8 cellular contexts compared by ENCODE assay signal in the genomic region with DNA sequence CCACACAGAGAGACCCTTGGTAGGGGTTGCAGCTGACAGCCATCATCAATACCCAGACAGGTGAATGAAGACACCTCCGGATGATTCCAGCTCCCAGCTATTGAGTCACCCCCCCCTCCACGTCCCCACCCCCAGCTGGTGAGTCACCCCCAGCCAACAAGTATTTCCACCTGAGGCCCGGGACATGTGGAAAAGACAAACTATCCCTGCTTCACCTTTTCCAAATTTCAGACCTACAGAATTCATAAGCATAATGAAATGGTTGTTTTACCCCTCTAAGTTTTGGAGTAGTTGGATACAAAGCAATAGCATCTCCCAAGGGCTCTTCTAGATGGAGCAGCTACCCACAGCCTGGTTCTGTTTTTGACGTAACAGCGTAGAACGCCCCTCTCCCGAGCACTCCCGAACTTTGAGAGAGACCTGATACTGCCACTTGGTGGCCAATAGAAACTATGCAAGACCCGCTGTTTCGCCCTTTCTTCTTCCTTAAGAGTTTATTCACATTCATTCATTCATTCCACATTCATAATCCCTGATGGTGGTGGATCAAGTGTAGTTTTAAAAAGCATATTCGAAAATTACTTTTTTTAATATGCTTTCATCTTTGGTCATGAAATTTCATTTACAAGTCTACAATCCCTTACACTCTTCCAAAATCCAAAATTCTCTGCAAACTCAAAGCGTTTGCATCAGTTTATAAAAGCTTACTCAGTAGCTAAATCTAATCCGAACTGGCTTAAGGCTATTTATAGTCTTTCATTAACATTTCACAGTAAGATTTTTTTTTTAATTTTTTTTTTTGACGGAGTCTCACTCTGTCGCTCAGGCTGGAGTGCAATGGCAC. TPM values are rescaled to one million over a fixed set of nuclear protein-coding genes. Genes with fewer than 3 reads are reported as not detected.
DNase-seq lines count a peak whose midpoint lies in the region; ATAC-seq and TF ChIP-seq lines count a peak whose summit lies in the region.

No MANE protein-coding gene starts in this region.

- CTCF ChIA-PET in A673 (lab: Charles Lee) = no interaction called here

- H3K27ac ChIP-seq in A673 (ENCODE audit: low read depth, low read length, poor library complexity, severe bottlenecking) = no peak overlapping the region

- TF ChIP-seq CTCF in A673 (conservative IDR thresholded peaks at IDR 0.05; ENCODE audit: low read depth, low read length) (peak; percentile 59), GM12872 (IDR thresholded peaks at IDR 0.05; ENCODE audit: insufficient read depth, low read depth, low read length) (peak; percentile 67; the same call in 2 of the 3 replicates)

- H3K4me1 ChIP-seq in A673 (ENCODE audit: insufficient read depth, low read length, poor library complexity, severe bottlenecking) = no peaks in the 10 kb centered on the region

- intact Hi-C loops in A673 (cut with micrococcal nuclease; ENCODE audit: unreplicated experiment) = no loop called here
- intact Hi-C loops in activated T-helper 1 cell treated with anti-CD3 and anti-CD28 coated beads, Interleukin-12 subunit alpha, Interleukin-12 subunit beta, Interleukin-2, Interleukin-4 antibody, amounts not matched to agents 30 ng/mL and 10 ng/mL and 1 ng/mL, durations not matched to agents 14 hours and 24 hours and 36 hours (cut with micrococcal nuclease) = loop anchor here (1.0 to 2.0 kb wide), 2 partner anchors 103 to 144 kb away; no protein-coding TSS in a partner anchor

- H3K27ac Mint-ChIP-seq in activated T-helper 1 cell treated with anti-CD3 and anti-CD28 coated beads, Interleukin-12 subunit alpha, Interleukin-12 subunit beta, Interleukin-2, Interleukin-4 antibody, amounts not matched to agents 30 ng/mL and 10 ng/mL and 1 ng/mL, durations not matched to agents 14 hours and 24 hours and 36 hours = no peak overlapping the region

- DNase-seq in A673 (ENCODE audit: low spot score) = peak; percentile 58
- DNase-seq in NCI-H446 treated with DMSO at 0.1 percent for 48 hours (lab: John Stamatoyannopoulos, UW) = peak; percentile 13
- peak; percentile 25 for DNase-seq in activated T-helper 1 cell treated with anti-CD3 and anti-CD28 coated beads, Interleukin-12 subunit alpha, Interleukin-12 subunit beta, Interleukin-2, Interleukin-4 antibody, amounts not matched to agents 30 ng/mL and 10 ng/mL and 1 ng/mL, durations not matched to agents 14 hours and 24 hours and 36 hours (ENCODE audit: low spot score)
- peak; percentile 78 for DNase-seq in iPS-NIHi7 (ENCODE audit: extremely low spot score)
- DNase-seq in stromal cell of bone marrow (ENCODE audit: low read depth) = peak; percentile 6

- H3K27me3 Mint-ChIP-seq in activated T-helper 1 cell treated with anti-CD3 and anti-CD28 coated beads, Interleukin-12 subunit alpha, Interleukin-12 subunit beta, Interleukin-2, Interleukin-4 antibody, amounts not matched to agents 30 ng/mL and 10 ng/mL and 1 ng/mL, durations not matched to agents 14 hours and 24 hours and 36 hours (ENCODE audit: insufficient read depth) = no peaks in the 10 kb centered on the region

- no peaks in the 10 kb centered on the region for H3K36me3 ChIP-seq in A673 (ENCODE audit: insufficient read depth, low read length, poor library complexity, severe bottlenecking)

- BruUV-seq in A673 (replicated peaks; lab: Mats Ljungman, UMichigan) = no TSS peak

- H3K4me3 ChIP-seq in A673 (ENCODE audit: low read depth, low read length, poor library complexity, severe bottlenecking) = no peak overlapping the region

- peaks cover 7% of the 10 kb centered on the region for H3K4me1 Mint-ChIP-seq in activated T-helper 1 cell treated with anti-CD3 and anti-CD28 coated beads, Interleukin-12 subunit alpha, Interleukin-12 subunit beta, Interleukin-2, Interleukin-4 antibody, amounts not matched to agents 30 ng/mL and 10 ng/mL and 1 ng/mL, durations not matched to agents 14 hours and 24 hours and 36 hours (ENCODE audit: low read depth)

- POLR2A ChIA-PET in A673 (lab: Charles Lee; ENCODE audit: low non-redundant PET) = no interaction called here

- no peaks in the 10 kb centered on the region for H3K27me3 ChIP-seq in A673 (replicated peaks; ENCODE audit: insufficient read depth, low read depth, low read length, poor library complexity)

- H3K9me3 Mint-ChIP-seq in activated T-helper 1 cell treated with anti-CD3 and anti-CD28 coated beads, Interleukin-12 subunit alpha, Interleukin-12 subunit beta, Interleukin-2, Interleukin-4 antibody, amounts not matched to agents 30 ng/mL and 10 ng/mL and 1 ng/mL, durations not matched to agents 14 hours and 24 hours and 36 hours = no peaks in the 10 kb centered on the region

- ATAC-seq in GM18873 (IDR thresholded peaks at IDR 0.05; ENCODE audit: low FRiP score, unreplicated experiment) (no peak), GM19397 (IDR thresholded peaks at IDR 0.05; ENCODE audit: unreplicated experiment) (no peak)

- peaks cover 3% of the 10 kb centered on the region for H3K36me3 Mint-ChIP-seq in activated T-helper 1 cell treated with anti-CD3 and anti-CD28 coated beads, Interleukin-12 subunit alpha, Interleukin-12 subunit beta, Interleukin-2, Interleukin-4 antibody, amounts not matched to agents 30 ng/mL and 10 ng/mL and 1 ng/mL, durations not matched to agents 14 hours and 24 hours and 36 hours (ENCODE audit: low read depth)

- no peaks in the 10 kb centered on the region for H3K9me3 ChIP-seq in A673 (ENCODE audit: low read depth, low read length, poor library complexity, severe bottlenecking)

- no peak overlapping the region for H3K4me3 Mint-ChIP-seq in activated T-helper 1 cell treated with anti-CD3 and anti-CD28 coated beads, Interleukin-12 subunit alpha, Interleukin-12 subunit beta, Interleukin-2, Interleukin-4 antibody, amounts not matched to agents 30 ng/mL and 10 ng/mL and 1 ng/mL, durations not matched to agents 14 hours and 24 hours and 36 hours

RNA-seq across cellular contexts. Expression of a gene that starts 15.1 kb away (rescaled TPM):
- total RNA-seq in A673 (2021) = 0.13 and 0.17 TPM in 2 replicates
- total RNA-seq in activated T-helper 1 cell treated with anti-CD3 and anti-CD28 coated beads, Interleukin-12 subunit alpha, Interleukin-12 subunit beta, Interleukin-2, Interleukin-4 antibody, amounts not matched to agents 30 ng/mL and 10 ng/mL and 1 ng/mL, durations not matched to agents 14 hours and 24 hours and 36 hours = 139 and 143 TPM in 2 replicates

RNA-seq across cellular contexts. Expression of a gene that starts 42.2 kb away (rescaled TPM):
- 11.2 and 11.5 TPM in 2 replicates for total RNA-seq in A673 (2021)
- total RNA-seq in activated T-helper 1 cell treated with anti-CD3 and anti-CD28 coated beads, Interleukin-12 subunit alpha, Interleukin-12 subunit beta, Interleukin-2, Interleukin-4 antibody, amounts not matched to agents 30 ng/mL and 10 ng/mL and 1 ng/mL, durations not matched to agents 14 hours and 24 hours and 36 hours = 14.9 and 15.2 TPM in 2 replicates

Comparison
In these comparisons a context has a peak if more than half of its experiments do, and no peak if none do; other contexts are left out.
1. DNase-seq: peak in every context shown above with its lines; median percentile 78 in iPS-NIHi7; 58 in A673; 25 in activated T-helper 1 cell treated with anti-CD3 and anti-CD28 coated beads, Interleukin-12 subunit alpha, Interleukin-12 subunit beta, Interleukin-2, Interleukin-4 antibody, amounts not matched to agents 30 ng/mL and 10 ng/mL and 1 ng/mL, durations not matched to agents 14 hours and 24 hours and 36 hours; 13 in NCI-H446 treated with DMSO at 0.1 percent for 48 hours; 6 in stromal cell of bone marrow.
2. RNA of a gene that starts 15.1 kb away (total RNA-seq): 139 to 143 TPM in activated T-helper 1 cell treated with anti-CD3 and anti-CD28 coated beads, Interleukin-12 subunit alpha, Interleukin-12 subunit beta, Interleukin-2, Interleukin-4 antibody, amounts not matched to agents 30 ng/mL and 10 ng/mL and 1 ng/mL, durations not matched to agents 14 hours and 24 hours and 36 hours; 0.13 to 0.17 TPM in A673; every median in the first group is over 100 times any median in the second.